19 cellular contexts compared by ENCODE assay signal in genomic region chr6:121791396-121792315, GRCh38.
DNase-seq lines count a peak whose midpoint lies in the region; ATAC-seq, FAIRE-seq and TF ChIP-seq lines count a peak whose summit lies in the region.
"Had no signal": no experiment of that assay in that cellular context is flagged by ENCODE, and none has a peak within 500 bp of the region (broad histone marks: within the 10 kb centered on the region; RNA-seq: fewer than 3 reads in every experiment).

No MANE protein-coding gene starts in this region.

- H3K79me1 ChIP-seq in H1 (ENCODE audit: low read depth, low read length), result no peaks in the 10 kb centered on the region

- H2AFZ ChIP-seq in DND-41 (ENCODE audit: low read depth, low read length) (no peak overlapping the region), H1 (ENCODE audit: low read length) (no peak overlapping the region)

- no peak for FAIRE-seq in H1 (lab: Jason Lieb, UNC)

- H3K9ac ChIP-seq in DND-41 (ENCODE audit: low read depth, low read length), result no peak overlapping the region
- H3K9ac ChIP-seq in H1 (replicated peaks in 1 of 4; ENCODE audit: extremely low read depth in 1 of 4, low read depth in 3 of 4, low read length in 3 of 4), result no peak overlapping the region

- H3K18ac ChIP-seq in H1 (ENCODE audit: extremely low read depth, low read length), result no peak overlapping the region

- H3K23ac ChIP-seq in H1 (ENCODE audit: insufficient read length), result no peak overlapping the region

- H3K4ac ChIP-seq in H1 (replicated peaks; ENCODE audit: insufficient read length, low read depth, low read length), result no peak overlapping the region

- H3K4me1 ChIP-seq in DND-41 (ENCODE audit: insufficient read depth, low read length) (no peaks in the 10 kb centered on the region), H1 (replicated peaks in 1 of 4; ENCODE audit: control insufficient read depth in 3 of 4, insufficient read depth in 4 of 4, low read length in 3 of 4) (no peaks in the 10 kb centered on the region)
- H3K4me1 ChIP-seq: sigmoid colon, upper lobe of right lung had no signal

- no peak for ATAC-seq in DND-41 (ENCODE audit: insufficient read depth, low read depth)
- ATAC-seq: stimulated activated memory B cell treated with anti-CD40 and anti-IgM and Interleukin-4, amounts not matched to agents 10 μg/mL and 1 μg/mL and 100 μg/mL, for 72 hours; upper lobe of right lung had no signal

- H3K4me2 ChIP-seq in DND-41 (ENCODE audit: insufficient read depth, low read length) (no peak overlapping the region), H1 (ENCODE audit: insufficient read depth in 1 of 2, low read depth in 2 of 2, low read length in 2 of 2) (no peak overlapping the region)

- peak; percentile 40 to 50; a peak in 3 of 4 replicates for TF ChIP-seq RAD21 in H1 (IDR thresholded peaks at IDR 0.05 in 1 of 2, conservative IDR thresholded peaks at IDR 0.05 in 1 of 2; ENCODE audit: low read depth in 2 of 2, low read length in 2 of 2)

- WGBS in H1 (ENCODE audit: extremely low coverage in 1 of 2, insufficient coverage in 1 of 2, insufficient read length in 1 of 2, insufficient replicate concordance in 2 of 2, low coverage in 1 of 2, low lambda C conversion rate in 2 of 2, missing lambda C conversion rate in 1 of 2), 2 experiments, result 83% methylated on average over 6 of the region's 6 CpGs; no CpG with 5 or more reads in 1 of the 2 experiments

- H3K9me3 ChIP-seq in DND-41 (ENCODE audit: insufficient read depth, low read length, severe bottlenecking), result peaks cover under 1% of the 10 kb centered on the region
- peaks cover 0 to under 1% of the 10 kb centered on the region in 2 experiments; a peak in 1 of 4 replicates for H3K9me3 ChIP-seq in H1 (ENCODE audit: insufficient read depth in 2 of 2, low read depth in 1 of 2, low read length in 1 of 2)
- H3K9me3 ChIP-seq: esophagus muscularis mucosa, sigmoid colon, upper lobe of right lung had no signal

- no peak for TF ChIP-seq POLR2A in H1 (IDR thresholded peaks at IDR 0.05; ENCODE audit: control extremely low read depth in 1 of 2, low read depth in 2 of 2, low read length in 2 of 2)

- no peak overlapping the region for H4K91ac ChIP-seq in H1 (replicated peaks; ENCODE audit: insufficient read length, low read length)

- DNase-seq in DND-41 (no peak), LHCN-M2 (ENCODE audit: low read depth) (peak; percentile 33), H1 (ENCODE audit: low read depth in 1 of 2, low spot score in 2 of 2) (peak in 1 of 2 experiments; percentile 3), myocyte (ENCODE audit: low read depth) (peak; percentile 30), NCI-H446 treated with DMSO at 0.1 percent for 48 hours (lab: John Stamatoyannopoulos, UW) (no peak), putamen (ENCODE audit: low spot score) (no peak), GM13976 (ENCODE audit: low spot score) (no peak)
- no peak for DNase-seq in stimulated activated CD4-positive, alpha-beta T cell treated with anti-CD3 and anti-CD28 coated beads, Interleukin-2, amount 100 ng/mL, for 48 hours
- DNase-seq: activated CD4-positive, alpha-beta memory T cell treated with anti-CD3 and anti-CD28 coated beads for 36 hours; amniotic stem cell; MV-4-11; NCI-H2171; NK-92 treated with Interleukin-12 subunit alpha and Interleukin-12 subunit beta, amount 100 ng/mL, for 24 hours; SHP77 treated with DMSO at 0.1 percent for 48 hours; sigmoid colon; upper lobe of right lung had no signal

- no peak overlapping the region for H4K8ac ChIP-seq in H1 (ENCODE audit: extremely low read depth, insufficient read depth, low read length)

- no peak overlapping the region for H2AK5ac ChIP-seq in H1 (ENCODE audit: low read depth, low read length)

- H3K14ac ChIP-seq in H1 (ENCODE audit: insufficient read length), result no peak overlapping the region

- no peak overlapping the region for H2BK12ac ChIP-seq in H1 (ENCODE audit: low read depth, low read length)

- H3K79me2 ChIP-seq in DND-41 (ENCODE audit: insufficient read depth, low read length) (no peaks in the 10 kb centered on the region), H1 (ENCODE audit: control insufficient read depth in 1 of 2, insufficient read depth in 2 of 2, low read length in 2 of 2) (no peaks in the 10 kb centered on the region)

- H4K5ac ChIP-seq in H1 (ENCODE audit: insufficient read length, low read depth, low read length), result no peak overlapping the region

- no peaks in the 10 kb centered on the region for H4K20me1 ChIP-seq in DND-41 (ENCODE audit: insufficient read depth, low read length)
- no peaks in the 10 kb centered on the region for H4K20me1 ChIP-seq in H1 (replicated peaks in 1 of 2; ENCODE audit: control insufficient read depth in 1 of 2, insufficient read depth in 2 of 2, low read length in 2 of 2)

- in situ Hi-C loops in GM13976 (cut with MboI; ENCODE audit: low sequenced_read_pairs, unreplicated experiment), result no loop called here

- CTCF ChIA-PET in H1 (lab: Charles Lee; ENCODE audit: partially characterized antibody), result interaction anchor here (0.8 kb wide), 1 partner anchor 20 kb away, joined by 3 read pairs; no protein-coding TSS in a partner anchor

- H3K27me3 ChIP-seq in DND-41 (ENCODE audit: insufficient read depth, low read length, poor library complexity), result no peaks in the 10 kb centered on the region
- H3K27me3 ChIP-seq in H1 (replicated peaks in 1 of 4; ENCODE audit: control insufficient read depth in 3 of 4, extremely low read depth in 1 of 4, insufficient read depth in 3 of 4, low read length in 3 of 4), result no peaks in the 10 kb centered on the region
- H3K27me3 ChIP-seq: esophagus muscularis mucosa, sigmoid colon, upper lobe of right lung had no signal

- TF ChIP-seq CTCF in DND-41 (IDR thresholded peaks at IDR 0.05; ENCODE audit: borderline replicate concordance, extremely low read depth, low read length, poor library complexity, severe bottlenecking) (peak; percentile 9), H1 (IDR thresholded peaks at IDR 0.05; ENCODE audit: control extremely low read depth in 1 of 3, insufficient read depth in 1 of 3, low read depth in 1 of 3, low read length in 3 of 3) (peak; percentile 18 to 63 (median 37); a peak in 3 of 4 replicates), GM13976 (IDR thresholded peaks at IDR 0.05; ENCODE audit: borderline replicate concordance, control extremely low read depth, extremely low read depth, insufficient read depth, missing control alignments) (no peak)

- no peak overlapping the region for H3K4me3 ChIP-seq in DND-41 (ENCODE audit: low read depth in 1 of 2, low read length in 2 of 2)
- no peak overlapping the region for H3K4me3 ChIP-seq in H1 (ENCODE audit: extremely low read depth in 1 of 4, insufficient read depth in 2 of 4, low read depth in 3 of 4, low read length in 4 of 4)
- H3K4me3 ChIP-seq: esophagus muscularis mucosa, lung, sigmoid colon, upper lobe of right lung had no signal

- TF ChIP-seq EP300 in H1 (IDR thresholded peaks at IDR 0.05; ENCODE audit: borderline replicate concordance in 1 of 2, low read depth in 2 of 2, low read length in 2 of 2), result no peak

- H3K27ac ChIP-seq in DND-41 (ENCODE audit: low read length), result no peak overlapping the region
- H3K27ac ChIP-seq in H1 (ENCODE audit: low read depth, low read length), result no peak overlapping the region
- H3K27ac ChIP-seq: esophagus muscularis mucosa, sigmoid colon, upper lobe of right lung had no signal

- no peak overlapping the region for H2BK15ac ChIP-seq in H1 (ENCODE audit: low read length)

- H3K36me3 ChIP-seq in DND-41 (ENCODE audit: insufficient read depth, low read length) (no peaks in the 10 kb centered on the region), H1 (ENCODE audit: control insufficient read depth in 2 of 4, insufficient read depth in 4 of 4, low read length in 3 of 4) (no peaks in the 10 kb centered on the region)
- H3K36me3 ChIP-seq: esophagus muscularis mucosa, sigmoid colon, upper lobe of right lung had no signal

- no peaks in the 10 kb centered on the region for H3K23me2 ChIP-seq in H1 (ENCODE audit: low read depth, low read length)

- H2BK5ac ChIP-seq in H1 (ENCODE audit: low read depth, low read length), result no peak overlapping the region

- POLR2A ChIA-PET in H1 (lab: Charles Lee; ENCODE audit: partially characterized antibody), result no interaction called here

- H2BK120ac ChIP-seq in H1 (replicated peaks; ENCODE audit: low read depth, low read length), result no peak overlapping the region

- no peak overlapping the region for H2BK20ac ChIP-seq in H1 (ENCODE audit: low read length)

- H3K56ac ChIP-seq in H1 (replicated peaks; ENCODE audit: insufficient read length, low read depth, low read length), result no peak overlapping the region

TF ChIP-seq in H1, 55 proteins besides CTCF, POLR2A, EP300 and RAD21:
- TF ChIP-seq PHF8 (conservative IDR thresholded peaks at IDR 0.05; ENCODE audit: low read depth, low read length), result no peak
- TF ChIP-seq CREB1 (IDR thresholded peaks at IDR 0.05), result peak; percentile 46; the same call in 1 of the 2 replicates

Comparison
In these comparisons a context has a peak if more than half of its experiments do, and no peak if none do; other contexts are left out.
1. DNase-seq: peak in LHCN-M2 (single experiment) and myocyte (single experiment); none in DND-41 (single experiment), NCI-H446 treated with DMSO at 0.1 percent for 48 hours (single experiment), putamen (single experiment), GM13976 (single experiment) and stimulated activated CD4-positive, alpha-beta T cell treated with anti-CD3 and anti-CD28 coated beads, Interleukin-2, amount 100 ng/mL, for 48 hours (0 of 2).